Comparison of ENCODE assay signal across 13 cellular contexts in genomic region chr5:125257997-125258396, GRCh38.
"Had no signal": no experiment of that assay in that cellular context is flagged by ENCODE, and none has a peak within 500 bp of the region (broad histone marks: within the 10 kb centered on the region; RNA-seq: fewer than 3 reads in every experiment).

No MANE protein-coding gene starts in this region.

- H3K27me3 ChIP-seq: gastroesophageal sphincter, left lung, pancreas, transverse colon had no signal

- H3K4me3 ChIP-seq: gastroesophageal sphincter, left lung, pancreas, transverse colon had no signal

- H3K4me1 ChIP-seq: gastroesophageal sphincter, left lung, pancreas, transverse colon had no signal

- ATAC-seq: activated naive CD4-positive, alpha-beta T cell treated with anti-CD3 and anti-CD28 coated beads, Interleukin-2, amount 50 U/mL, for 72 hours; effector memory CD8-positive, alpha-beta T cell; gastroesophageal sphincter; left lung; pancreas; T-helper 17 cell had no signal

- H3K9me3 ChIP-seq: pancreas had no signal

- H3K36me3 ChIP-seq: gastroesophageal sphincter, left lung, pancreas, transverse colon had no signal

- H3K27ac ChIP-seq: gastroesophageal sphincter, left lung, pancreas, transverse colon had no signal

- DNase-seq: activated CD4-positive, alpha-beta T cell treated with anti-CD3 and anti-CD28 coated beads, Interleukin-2, amount 50 U/mL, for 1 hour; activated CD4-positive, CD25-positive, alpha-beta regulatory T cell; activated effector memory CD4-positive, alpha-beta T cell treated with Interleukin-2 at 50 U/mL for 16 hours; activated T-cell treated with anti-CD3 and anti-CD28 coated beads, Interleukin-2, amount 50 U/mL, for 24 hours; amniotic stem cell; effector memory CD8-positive, alpha-beta T cell; left lung; pancreas; stimulated activated naive CD4-positive, alpha-beta T cell; T-helper 17 cell had no signal
